In genomic region chr5:137622850-137623249, GRCh38 we compare ENCODE assay signal across 9 cellular contexts.
DNase-seq lines count a peak whose midpoint lies in the region; ATAC-seq and TF ChIP-seq lines count a peak whose summit lies in the region.
"Had no signal": no experiment of that assay in that cellular context is flagged by ENCODE, and none has a peak within 500 bp of the region (broad histone marks: within the 10 kb centered on the region; RNA-seq: fewer than 3 reads in every experiment).

No MANE protein-coding gene starts in this region.

- peaks cover 10% of the 10 kb centered on the region for H3K36me3 Mint-ChIP-seq in nephron progenitor cell (ENCODE audit: low read depth)

- TF ChIP-seq CTCF in HCT116 (IDR thresholded peaks at IDR 0.05 in 2 of 3, conservative IDR thresholded peaks at IDR 0.05 in 1 of 3; ENCODE audit: borderline replicate concordance in 1 of 3, insufficient read depth in 1 of 3, low read depth in 2 of 3, low read length in 2 of 3) (no peak), nephron progenitor cell (IDR thresholded peaks at IDR 0.05) (no peak)

- no TSS peak for BruUV-seq in HCT116 (replicated peaks; lab: Mats Ljungman, UMichigan)

- CTCF ChIA-PET in HCT116 (lab: Charles Lee): no interaction called here

- no peak overlapping the region for H3K27ac ChIP-seq in HCT116 (ENCODE audit: low read depth, low read length)
- H3K27ac ChIP-seq: SJSA1 had no signal

- H3K36me3 ChIP-seq in HCT116 (ENCODE audit: control insufficient read depth in 1 of 2, insufficient read depth in 2 of 2, low read length in 2 of 2) (no peaks in the 10 kb centered on the region), skeletal muscle satellite cell (ENCODE audit: insufficient read depth, low read length) (no peaks in the 10 kb centered on the region)
- H3K36me3 ChIP-seq: SJSA1 had no signal

- H3K4me3 ChIP-seq in HCT116 (replicated peaks in 1 of 2; ENCODE audit: low read depth in 1 of 2, low read length in 2 of 2) (no peak overlapping the region), skeletal muscle satellite cell (ENCODE audit: low read length) (peak overlapping the region; percentile 30)
- H3K4me3 ChIP-seq: SJSA1 had no signal

- H3K4me3 Mint-ChIP-seq in nephron progenitor cell: no peak overlapping the region

- no peaks in the 10 kb centered on the region for H3K79me2 ChIP-seq in HCT116 (ENCODE audit: insufficient read depth, low read length)

- TF ChIP-seq POLR2A in HCT116 (IDR thresholded peaks at IDR 0.05; ENCODE audit: borderline replicate concordance, extremely low read depth, insufficient read depth, insufficient read length): no peak

- no peaks in the 10 kb centered on the region for H3K4me1 ChIP-seq in HCT116 (ENCODE audit: control insufficient read depth in 1 of 2, insufficient read depth in 2 of 2, low read length in 2 of 2)
- peaks cover 44% of the 10 kb centered on the region for H3K4me1 ChIP-seq in skeletal muscle satellite cell (ENCODE audit: control insufficient read depth, insufficient read depth, low read length)

- peak; percentile 73 for ATAC-seq in HCT116

- H2AFZ ChIP-seq in HCT116 (ENCODE audit: low read depth, low read length, poor library complexity, severe bottlenecking): no peak overlapping the region

- no peaks in the 10 kb centered on the region for H4K20me1 ChIP-seq in HCT116 (ENCODE audit: insufficient read depth)

- no peaks in the 10 kb centered on the region for H3K9me2 ChIP-seq in HCT116 (ENCODE audit: insufficient read depth)

- H3K27me3 ChIP-seq in HCT116 (ENCODE audit: insufficient read depth, low read length) (no peaks in the 10 kb centered on the region; the same call in 1 of the 2 replicates), skeletal muscle satellite cell (ENCODE audit: control insufficient read depth, insufficient read depth, low read length) (no peaks in the 10 kb centered on the region)
- H3K27me3 ChIP-seq: SJSA1 had no signal

- no peak overlapping the region for H3K27ac Mint-ChIP-seq in nephron progenitor cell

- no peak for DNase-seq in HCT116 (ENCODE audit: low read depth, low spot score)
- peak; percentile 96 for DNase-seq in SIG-M5 treated with dmso at 0.1 percent for 504 hours (lab: John Stamatoyannopoulos, UW; ENCODE audit: unreplicated experiment)
- DNase-seq in cardiac septum (ENCODE audit: low spot score): peak; percentile 88
- DNase-seq in nephron progenitor cell: no peak
- DNase-seq in EL: no peak
- DNase-seq in Kasumi-1 (lab: John Stamatoyannopoulos, UW): no peak
- DNase-seq in T-helper 9 cell: no peak

- peaks cover 7% of the 10 kb centered on the region for H3K4me1 Mint-ChIP-seq in nephron progenitor cell

- H3K27me3 Mint-ChIP-seq in nephron progenitor cell (ENCODE audit: low read depth, poor library complexity): no peaks in the 10 kb centered on the region

- H3K9me3 ChIP-seq in HCT116 (ENCODE audit: control insufficient read depth in 1 of 2, insufficient read depth in 1 of 2, low read depth in 1 of 2, low read length in 2 of 2): no peaks in the 10 kb centered on the region
- no peaks in the 10 kb centered on the region for H3K9me3 ChIP-seq in skeletal muscle satellite cell (replicated peaks; ENCODE audit: low read length)
- H3K9me3 ChIP-seq: SJSA1 had no signal

- H3K9ac ChIP-seq in HCT116 (ENCODE audit: low read length) (no peak overlapping the region), skeletal muscle satellite cell (ENCODE audit: low read depth, low read length) (peak overlapping the region; percentile 32)

- no peaks in the 10 kb centered on the region for H3K9me3 Mint-ChIP-seq in nephron progenitor cell

- intact Hi-C loops in HCT116 (cut with micrococcal nuclease): no loop called here
- intact Hi-C loops in cardiac septum (cut with DNase I): loop anchor here (2.0 kb wide), 1 partner anchor 114 kb away; the partner anchor contains the start of gene KLHL3

- TF ChIP-seq RAD21 in HCT116 (IDR thresholded peaks at IDR 0.05; ENCODE audit: low read depth): no peak

- H3K4me2 ChIP-seq in HCT116 (ENCODE audit: low read length) (no peak overlapping the region), skeletal muscle satellite cell (ENCODE audit: low read length) (peak overlapping the region; percentile 60)

- POLR2A ChIA-PET in HCT116 (lab: Charles Lee): no interaction called here

- RAD21 ChIA-PET in HCT116 (lab: Charles Lee; ENCODE audit: low non-redundant PET in 1 of 2, low total read pairs in 2 of 2, uncharacterized antibody in 2 of 2, unreplicated experiment in 2 of 2): no interaction called here

TF ChIP-seq in HCT116, 20 proteins besides CTCF, POLR2A, EP300 and RAD21:
- TF ChIP-seq ZFX (IDR thresholded peaks at IDR 0.05): no peak
- TF ChIP-seq CBX3 (IDR thresholded peaks at IDR 0.05; ENCODE audit: low read depth): no peak
- TF ChIP-seq TCF7L2 (IDR thresholded peaks at IDR 0.05; ENCODE audit: borderline replicate concordance, extremely low read depth, insufficient read depth, insufficient read length): peak; percentile 77
- no peak for TF ChIP-seq FOSL1 (IDR thresholded peaks at IDR 0.05; ENCODE audit: low read depth)
- no peak for TF ChIP-seq SRF (IDR thresholded peaks at IDR 0.05; ENCODE audit: low read depth)
- TF ChIP-seq EGR1 (IDR thresholded peaks at IDR 0.05; ENCODE audit: low read depth): no peak
- no peak for TF ChIP-seq SIN3A (IDR thresholded peaks at IDR 0.05; ENCODE audit: low read depth)
- TF ChIP-seq YY1 (IDR thresholded peaks at IDR 0.05; ENCODE audit: extremely low read depth, insufficient replicate concordance, low read depth, low read length): no peak
- no peak for TF ChIP-seq POLR2AphosphoS5 (IDR thresholded peaks at IDR 0.05; ENCODE audit: low read depth, low read length)
- TF ChIP-seq EZH2 (IDR thresholded peaks at IDR 0.05): no peak
- TF ChIP-seq CEBPB (IDR thresholded peaks at IDR 0.05; ENCODE audit: low read depth): peak; percentile 40; the same call in 1 of the 2 replicates

Comparison
In these comparisons a context has a peak if more than half of its experiments do, and no peak if none do; other contexts are left out.
1. DNase-seq: peak in SIG-M5 treated with dmso at 0.1 percent for 504 hours (single experiment) and cardiac septum (single experiment); none in HCT116 (single experiment), nephron progenitor cell (single experiment), EL (single experiment), Kasumi-1 (0 of 2) and T-helper 9 cell (single experiment).